In the genomic region with DNA sequence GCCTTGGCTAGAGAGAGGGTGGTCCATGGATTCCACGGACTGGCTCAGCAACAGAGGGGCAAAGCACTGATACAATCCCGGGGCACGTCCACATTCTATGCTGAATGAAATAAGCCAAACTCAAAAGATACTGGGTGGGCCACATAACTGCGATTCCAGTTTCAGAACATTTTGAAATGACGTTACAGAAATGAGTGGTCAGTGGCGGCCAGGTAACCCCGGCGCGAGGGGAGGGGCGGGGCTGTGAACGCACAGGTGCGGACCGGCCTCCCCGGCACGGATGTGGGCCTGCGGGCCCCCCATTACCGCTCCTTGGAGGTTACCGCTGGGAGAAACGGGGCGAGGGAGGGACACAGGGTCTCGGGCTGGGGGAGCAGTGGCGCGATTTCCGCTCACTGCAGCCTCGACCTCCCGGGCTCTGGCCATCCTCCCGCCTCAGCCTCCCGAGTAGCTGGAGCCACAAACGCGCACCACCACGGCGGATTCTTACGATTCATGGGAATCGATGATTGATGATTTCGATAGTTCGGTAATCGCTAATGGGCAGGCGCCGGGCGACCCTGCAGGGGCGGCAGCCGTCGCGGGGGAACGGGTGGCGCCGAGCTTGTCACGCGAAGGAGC, we compare ENCODE assay signal across 8 cellular contexts. TPM values are rescaled to one million over a fixed set of nuclear protein-coding genes. Genes with fewer than 3 reads are reported as not detected.
A peak's percentile ranks its signal among the peaks of the same experiment; 100 is the strongest.
DNase-seq lines count a peak whose midpoint lies in the region; ATAC-seq and TF ChIP-seq lines count a peak whose summit lies in the region.

No MANE protein-coding gene starts in this region.

- peaks cover 55% of the 10 kb centered on the region for H3K79me2 ChIP-seq in smooth muscle cell (ENCODE audit: low read depth)

- H3K36me3 Mint-ChIP-seq in activated B cell treated with CpG ODN at 0.5 μM for 24 hours (ENCODE audit: low read depth): peaks cover 16% of the 10 kb centered on the region

- H3K27me3 ChIP-seq in A673 (replicated peaks; ENCODE audit: insufficient read depth, low read depth, low read length, poor library complexity): no peaks in the 10 kb centered on the region
- H3K27me3 ChIP-seq in right atrium auricular region: no peaks in the 10 kb centered on the region
- no peaks in the 10 kb centered on the region for H3K27me3 ChIP-seq in smooth muscle cell (ENCODE audit: low read depth)

- H3K27ac Mint-ChIP-seq in activated B cell treated with CpG ODN at 0.5 μM for 24 hours: peak overlapping the region; percentile 75

- H2AFZ ChIP-seq in smooth muscle cell (ENCODE audit: low read depth): peak overlapping the region; percentile 90

- H3K4me1 ChIP-seq in A673 (ENCODE audit: insufficient read depth, low read length, poor library complexity, severe bottlenecking) (no peaks in the 10 kb centered on the region), right atrium auricular region (peaks cover 0 to 20% of the 10 kb centered on the region in 2 donors), smooth muscle cell (ENCODE audit: low read depth) (peaks cover 5% of the 10 kb centered on the region)

- H3F3A ChIP-seq in smooth muscle cell (ENCODE audit: low read depth): no peaks in the 10 kb centered on the region

- peak overlapping the region; percentile 95 for H3K9ac ChIP-seq in smooth muscle cell (ENCODE audit: low read depth)

- H3K4me3 Mint-ChIP-seq in activated B cell treated with CpG ODN at 0.5 μM for 24 hours: peak overlapping the region; percentile 89

- H3K9me3 ChIP-seq in A673 (ENCODE audit: low read depth, low read length, poor library complexity, severe bottlenecking) (no peaks in the 10 kb centered on the region), right atrium auricular region (no peaks in the 10 kb centered on the region), smooth muscle cell (replicated peaks; ENCODE audit: low read depth) (no peaks in the 10 kb centered on the region)

- TF ChIP-seq CTCF in A673 (conservative IDR thresholded peaks at IDR 0.05; ENCODE audit: low read depth, low read length): no peak
- TF ChIP-seq CTCF in activated B cell treated with CpG ODN at 0.5 μM for 24 hours (IDR thresholded peaks at IDR 0.05): no peak
- no peak for TF ChIP-seq CTCF in right atrium auricular region (IDR thresholded peaks at IDR 0.05)
- TF ChIP-seq CTCF in smooth muscle cell (IDR thresholded peaks at IDR 0.05; ENCODE audit: borderline replicate concordance, insufficient read depth, poor library complexity, severe bottlenecking): no peak

- DNase-seq in A673 (ENCODE audit: low spot score): no peak
- no peak for DNase-seq in activated B cell treated with CpG ODN at 0.5 μM for 24 hours
- DNase-seq in right atrium auricular region (ENCODE audit: low spot score): no peak
- DNase-seq in smooth muscle cell (lab: John Stamatoyannopoulos, UW; ENCODE audit: unreplicated experiment): no peak
- no peak for DNase-seq in NCI-H1048 (lab: John Stamatoyannopoulos, UW)
- DNase-seq in NCI-H2029 (lab: John Stamatoyannopoulos, UW): no peak
- no peak for DNase-seq in ACHN

- H3K36me3 ChIP-seq in A673 (ENCODE audit: insufficient read depth, low read length, poor library complexity, severe bottlenecking): peaks cover 20% of the 10 kb centered on the region
- H3K36me3 ChIP-seq in right atrium auricular region: peaks cover 9% of the 10 kb centered on the region
- H3K36me3 ChIP-seq in smooth muscle cell (ENCODE audit: low read depth): no peaks in the 10 kb centered on the region

- H3K9me3 Mint-ChIP-seq in activated B cell treated with CpG ODN at 0.5 μM for 24 hours: no peaks in the 10 kb centered on the region

- H3K27ac ChIP-seq in A673 (ENCODE audit: low read depth, low read length, poor library complexity, severe bottlenecking) (peak overlapping the region; percentile 97), right atrium auricular region (peak overlapping the region; percentile 80 to 95), smooth muscle cell (ENCODE audit: low read depth) (peak overlapping the region; percentile 85)

- peaks cover 49% of the 10 kb centered on the region for H4K20me1 ChIP-seq in smooth muscle cell (ENCODE audit: low read depth)

- H3K4me2 ChIP-seq in smooth muscle cell: peak overlapping the region; percentile 100

- H3K4me1 Mint-ChIP-seq in activated B cell treated with CpG ODN at 0.5 μM for 24 hours: peaks cover 31% of the 10 kb centered on the region

- POLR2A ChIA-PET in A673 (lab: Charles Lee; ENCODE audit: low non-redundant PET): interaction anchor here (0.6 kb wide), 1 partner anchor 140 kb away, joined by 3 read pairs; no protein-coding TSS in a partner anchor
- POLR2A ChIA-PET in activated B cell treated with CpG ODN at 0.5 μM for 24 hours (lab: Charles Lee): interaction anchor here (0.5 to 3.5 kb wide), 11 partner anchors 9 to 164 kb away, joined by 3 to 32 read pairs (median 5); partner anchors contain the start of genes APRT and CYBA

- H3K27me3 Mint-ChIP-seq in activated B cell treated with CpG ODN at 0.5 μM for 24 hours: no peaks in the 10 kb centered on the region

- CTCF ChIA-PET in A673 (lab: Charles Lee) (interaction anchor here (1.3 kb wide), 1 partner anchor 75 kb away, joined by 5 read pairs; no protein-coding TSS in a partner anchor), activated B cell treated with CpG ODN at 0.5 μM for 24 hours (lab: Charles Lee) (no interaction called here)

- ATAC-seq in GM21529 (IDR thresholded peaks at IDR 0.05; ENCODE audit: unreplicated experiment) (peak; percentile 2), activated B cell treated with CpG ODN at 0.5 μM for 24 hours (ENCODE audit: low read depth) (peak; percentile 0)

- H3K4me3 ChIP-seq in A673 (ENCODE audit: low read depth, low read length, poor library complexity, severe bottlenecking) (peak overlapping the region; percentile 90), right atrium auricular region (peak overlapping the region; percentile 80 to 99), smooth muscle cell (peak overlapping the region; percentile 85)

- TSS peak; percentile 61 for BruUV-seq in A673 (replicated peaks; lab: Mats Ljungman, UMichigan)

- in situ Hi-C loops in ACHN (cut with HindIII; ENCODE audit: low pct_ligation_motif_present, low pct_unique_long_range_greater_than_20kb, low sequenced_read_pairs): no loop called here

- intact Hi-C loops in A673 (cut with micrococcal nuclease; ENCODE audit: unreplicated experiment): no loop called here
- intact Hi-C loops in activated B cell treated with CpG ODN at 0.5 μM for 24 hours (cut with micrococcal nuclease): loop anchor here (2.0 to 5.0 kb wide), 2 partner anchors 38 to 120 kb away; no protein-coding TSS in a partner anchor

- WGBS in smooth muscle cell (ENCODE audit: low lambda C conversion rate): 1% methylated on average over 42 of the region's 49 CpGs

RNA-seq across cellular contexts. Expression of gene MVD, which starts 0.6 kb away (rescaled TPM):
- total RNA-seq in A673 (2021) (127 and 131 TPM in 2 replicates), activated B cell treated with CpG ODN at 0.5 μM for 24 hours (115 and 140 TPM in 2 replicates), right atrium auricular region (10 to 100 TPM; 21.5 to 23.1 TPM), smooth muscle cell (25.7 and 46.1 TPM in 2 replicates)
- polyA plus RNA-seq in smooth muscle cell: 85.9 and 113 TPM in 2 replicates

RNA-seq across cellular contexts. Expression of gene CYBA, which starts 11.5 kb away (rescaled TPM):
- 44.7 and 53.6 TPM in 2 replicates for total RNA-seq in A673 (2021)
- total RNA-seq in activated B cell treated with CpG ODN at 0.5 μM for 24 hours: 432 and 456 TPM in 2 replicates
- 100 to 1,000 TPM in 1 of 2 donors, 10 to 100 TPM in 1; 82.0 to 132 TPM for total RNA-seq in right atrium auricular region
- total RNA-seq in smooth muscle cell: 158 and 181 TPM in 2 replicates
- polyA plus RNA-seq in smooth muscle cell: 388 and 490 TPM in 2 replicates

RNA-seq across cellular contexts. Expression of gene IL17C, which starts 24.0 kb away (rescaled TPM):
- total RNA-seq in A673 (2021) (0.28 TPM in 1 of 2 replicates, not detected in the other), activated B cell treated with CpG ODN at 0.5 μM for 24 hours (0.34 and 0.69 TPM in 2 replicates), right atrium auricular region (not detected), smooth muscle cell (not detected in 2 replicates)
- polyA plus RNA-seq in smooth muscle cell: not detected in 2 replicates

RNA-seq across cellular contexts. Expression of gene SNAI3, which starts 24.0 kb away (rescaled TPM):
- total RNA-seq in A673 (2021) (not detected in 2 replicates), activated B cell treated with CpG ODN at 0.5 μM for 24 hours (1.5 and 2.7 TPM in 2 replicates), right atrium auricular region (1 to 10 TPM; 1.0 to 1.6 TPM), smooth muscle cell (0.22 and 0.81 TPM in 2 replicates)
- polyA plus RNA-seq in smooth muscle cell: 1.4 and 3.3 TPM in 2 replicates

RNA-seq across cellular contexts. Expression of gene RNF166, which starts 43.9 kb away (rescaled TPM):
- total RNA-seq in A673 (2021) (32.3 and 36.3 TPM in 2 replicates), activated B cell treated with CpG ODN at 0.5 μM for 24 hours (31.0 and 45.3 TPM in 2 replicates), right atrium auricular region (10 to 100 TPM; 16.9 to 19.4 TPM), smooth muscle cell (6.5 and 10.1 TPM in 2 replicates)
- polyA plus RNA-seq in smooth muscle cell: 16.2 and 17.3 TPM in 2 replicates
